Comparison of ENCODE assay signal across 13 cellular contexts in the genomic region with DNA sequence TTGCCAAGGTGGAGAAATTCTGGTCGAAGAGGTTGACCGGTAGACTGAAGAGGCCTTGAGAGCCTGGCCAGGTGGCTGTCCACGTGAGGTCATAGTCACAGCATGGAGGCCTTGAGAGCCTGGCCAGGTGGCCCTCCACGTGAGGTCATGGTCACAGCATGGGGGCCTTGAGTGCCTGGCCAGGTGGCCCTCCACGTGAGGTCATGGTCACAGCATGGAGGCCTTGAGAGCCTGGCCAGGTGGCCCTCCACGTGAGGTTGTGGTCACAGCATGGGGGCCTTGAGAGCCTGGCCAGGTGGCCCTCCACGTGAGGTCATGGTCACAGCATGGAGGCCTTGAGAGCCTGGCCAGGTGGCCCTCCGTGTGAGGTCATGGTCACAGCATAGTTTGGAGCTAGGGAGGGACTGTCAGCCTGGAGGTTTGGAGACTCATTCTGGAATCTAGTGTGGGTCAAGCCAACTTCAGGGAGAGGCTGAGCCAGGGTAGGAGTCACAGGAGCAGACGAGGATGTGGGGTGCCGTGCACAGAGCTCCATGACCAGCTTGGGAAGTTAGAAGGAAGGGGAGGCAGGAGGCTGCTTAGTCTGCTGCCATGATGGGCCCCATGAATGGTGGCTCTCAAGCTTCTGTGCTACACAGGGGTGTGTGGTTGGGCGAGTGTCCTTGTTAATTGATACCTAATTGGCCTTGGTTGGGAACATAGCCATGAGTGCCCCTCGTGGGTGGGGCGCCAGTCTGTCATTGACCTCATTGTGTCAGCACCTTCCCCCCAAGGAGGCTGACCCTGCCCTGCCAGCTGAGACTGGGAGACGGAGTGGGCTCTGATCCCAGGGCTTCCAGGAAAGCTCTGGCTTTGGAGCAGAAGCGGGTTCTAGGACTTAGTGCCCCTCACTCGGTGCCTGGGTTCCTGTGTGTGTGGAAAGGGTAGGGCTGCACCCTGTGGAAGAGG. TPM values are rescaled to one million over a fixed set of nuclear protein-coding genes. Genes with fewer than 3 reads are reported as not detected.
DNase-seq lines count a peak whose midpoint lies in the region; ATAC-seq and TF ChIP-seq lines count a peak whose summit lies in the region.
"Had no signal": no experiment of that assay in that cellular context is flagged by ENCODE, and none has a peak within 500 bp of the region (broad histone marks: within the 10 kb centered on the region; RNA-seq: fewer than 3 reads in every experiment).

No MANE protein-coding gene starts in this region.

- H3K4me2 ChIP-seq in BLaER1 (peak overlapping the region; percentile 52), GM23338 (no peak overlapping the region)

- no peaks in the 10 kb centered on the region for H3K9me2 ChIP-seq in GM23338 (ENCODE audit: insufficient read depth)

- H3K9ac ChIP-seq in BLaER1 (peak overlapping the region; percentile 25), mucosa of stomach (ENCODE audit: low read length) (peak overlapping the region; percentile 47), endodermal cell (ENCODE audit: extremely low read depth, low read length, poor library complexity, severe bottlenecking) (no peak overlapping the region)

- 93 to 99% methylated on average over 7 to 16 of the region's 16 CpGs for WGBS in endodermal cell (ENCODE audit: insufficient coverage in 1 of 2, insufficient read length in 1 of 2), 2 experiments

- no peak for DNase-seq in GM23338 (ENCODE audit: low spot score)
- no peak for DNase-seq in amygdala (lab: John Stamatoyannopoulos, UW)
- DNase-seq in endodermal cell = no peak
- no peak for DNase-seq in AML-193 (lab: John Stamatoyannopoulos, UW)
- no peak for DNase-seq in HuH-7.5 (ENCODE audit: low spot score)
- DNase-seq: activated CD4-positive, alpha-beta T cell treated with anti-CD3 and anti-CD28 coated beads, Interleukin-2, amount 50 U/mL, for 48 hours; BE2C; effector CD8-positive, alpha-beta T cell; GOT3; NCI-H1694 had no signal

- H3K27me3 ChIP-seq in BLaER1 = no peaks in the 10 kb centered on the region
- no peaks in the 10 kb centered on the region for H3K27me3 ChIP-seq in GM23338 (ENCODE audit: insufficient read depth)
- H3K27me3 ChIP-seq in mucosa of stomach (ENCODE audit: control insufficient read depth, insufficient read depth, low read length) = no peaks in the 10 kb centered on the region
- H3K27me3 ChIP-seq in endodermal cell (ENCODE audit: control insufficient read depth, insufficient read depth, low read length, poor library complexity, severe bottlenecking) = no peaks in the 10 kb centered on the region
- H3K27me3 ChIP-seq: BE2C had no signal

- H3K27ac ChIP-seq in BLaER1 (peak overlapping the region; percentile 56; the same call in 1 of the 2 replicates), GM23338 (ENCODE audit: low read depth) (no peak overlapping the region), endodermal cell (ENCODE audit: low read depth, low read length) (no peak overlapping the region)

- H4K20me1 ChIP-seq in BLaER1 (peaks cover 81% of the 10 kb centered on the region), GM23338 (replicated peaks; ENCODE audit: insufficient read depth) (peaks cover 6% of the 10 kb centered on the region; the same call in 1 of the 2 replicates)

- no peaks in the 10 kb centered on the region for H3K79me2 ChIP-seq in GM23338 (replicated peaks; ENCODE audit: insufficient read depth)

- no peaks in the 10 kb centered on the region for H3K9me3 ChIP-seq in BLaER1
- no peaks in the 10 kb centered on the region for H3K9me3 ChIP-seq in mucosa of stomach (ENCODE audit: control insufficient read depth, low read length)
- H3K9me3 ChIP-seq in endodermal cell (ENCODE audit: control insufficient read depth, low read length) = no peaks in the 10 kb centered on the region
- H3K9me3 ChIP-seq: BE2C had no signal

- H3K27ac Mint-ChIP-seq in GM23338 (peak overlapping the region; percentile 71; the same call in 1 of the 2 replicates), endodermal cell (no peak overlapping the region)
- peak overlapping the region; percentile 68 for H3K27ac Mint-ChIP-seq in activated T-helper 17 cell treated with anti-CD3 and anti-CD28 coated beads, Interleukin-2, amount 50 U/mL, for 72 hours

- no peak for ATAC-seq in GM23338
- no peak for ATAC-seq in activated T-helper 17 cell treated with anti-CD3 and anti-CD28 coated beads, Interleukin-2, amount 50 U/mL, for 72 hours (replicated peaks)

- H3F3A ChIP-seq in GM23338 (replicated peaks; ENCODE audit: low read depth) = peaks cover 6% of the 10 kb centered on the region; the same call in 1 of the 2 replicates

- H3K27me3 Mint-ChIP-seq in GM23338 (ENCODE audit: insufficient read depth, low read depth, poor library complexity) (peaks cover 22% of the 10 kb centered on the region), endodermal cell (ENCODE audit: insufficient read depth) (no peaks in the 10 kb centered on the region)
- H3K27me3 Mint-ChIP-seq in activated T-helper 17 cell treated with anti-CD3 and anti-CD28 coated beads, Interleukin-2, amount 50 U/mL, for 72 hours = no peaks in the 10 kb centered on the region

- peaks cover 5% of the 10 kb centered on the region; the same call in 1 of the 3 replicates for H3K9me3 Mint-ChIP-seq in GM23338
- H3K9me3 Mint-ChIP-seq in activated T-helper 17 cell treated with anti-CD3 and anti-CD28 coated beads, Interleukin-2, amount 50 U/mL, for 72 hours = no peaks in the 10 kb centered on the region
- no peaks in the 10 kb centered on the region for H3K9me3 Mint-ChIP-seq in endodermal cell

- H3K36me3 Mint-ChIP-seq in GM23338 (ENCODE audit: low read depth) = peaks cover 62% of the 10 kb centered on the region
- H3K36me3 Mint-ChIP-seq in activated T-helper 17 cell treated with anti-CD3 and anti-CD28 coated beads, Interleukin-2, amount 50 U/mL, for 72 hours (ENCODE audit: low read depth) = peaks cover 84% of the 10 kb centered on the region
- peaks cover 57% of the 10 kb centered on the region for H3K36me3 Mint-ChIP-seq in endodermal cell (ENCODE audit: low read depth)

- H3K36me3 ChIP-seq in BLaER1 (peaks cover 75% of the 10 kb centered on the region), GM23338 (ENCODE audit: insufficient read depth) (peaks cover 17% of the 10 kb centered on the region), mucosa of stomach (ENCODE audit: control insufficient read depth, insufficient read depth, low read length) (peaks cover 32% of the 10 kb centered on the region), endodermal cell (ENCODE audit: control insufficient read depth, insufficient read depth, low read length) (peaks cover 63% of the 10 kb centered on the region)

- H3K4me3 ChIP-seq in BLaER1 (no peak overlapping the region), GM23338 (no peak overlapping the region), mucosa of stomach (ENCODE audit: low read length) (no peak overlapping the region), endodermal cell (ENCODE audit: low read length) (no peak overlapping the region)

- H3K4me1 Mint-ChIP-seq in GM23338 (peaks cover 15% of the 10 kb centered on the region; the same call in 2 of the 3 replicates), endodermal cell (no peaks in the 10 kb centered on the region)
- H3K4me1 Mint-ChIP-seq in activated T-helper 17 cell treated with anti-CD3 and anti-CD28 coated beads, Interleukin-2, amount 50 U/mL, for 72 hours = peaks cover 23% of the 10 kb centered on the region

- TF ChIP-seq CTCF in GM23338 (conservative IDR thresholded peaks at IDR 0.05; ENCODE audit: low read depth in 2 of 2) (no peak), endodermal cell (conservative IDR thresholded peaks at IDR 0.05) (no peak)

- peaks cover 42% of the 10 kb centered on the region for H3K4me1 ChIP-seq in BLaER1
- H3K4me1 ChIP-seq in GM23338 (ENCODE audit: insufficient read depth) = peaks cover 3% of the 10 kb centered on the region; the same call in 1 of the 2 replicates
- H3K4me1 ChIP-seq in mucosa of stomach (ENCODE audit: control insufficient read depth, insufficient read depth, low read length) = peaks cover 34% of the 10 kb centered on the region
- H3K4me1 ChIP-seq in endodermal cell (ENCODE audit: control insufficient read depth, insufficient read depth, low read length) = no peaks in the 10 kb centered on the region

- no peak overlapping the region for H2AFZ ChIP-seq in GM23338

- H3K4me3 Mint-ChIP-seq in GM23338 (peak overlapping the region; percentile 19; the same call in 1 of the 3 replicates), endodermal cell (no peak overlapping the region)
- peak overlapping the region; percentile 25 for H3K4me3 Mint-ChIP-seq in activated T-helper 17 cell treated with anti-CD3 and anti-CD28 coated beads, Interleukin-2, amount 50 U/mL, for 72 hours

RNA-seq across cellular contexts. Expression of gene LENG9, which starts 4.0 kb away (rescaled TPM):
- 3.3 and 6.4 TPM in 2 replicates for total RNA-seq in GM23338 (2014; rRNA removed; shearing (Covaris generic))
- 0.26 and 0.52 TPM in 2 replicates for polyA plus RNA-seq in GM23338 (2016; fragmentation: Nextera tagmentation; extraction: Ambion mirVana)
- total RNA-seq in activated T-helper 17 cell treated with anti-CD3 and anti-CD28 coated beads, Interleukin-2, amount 50 U/mL, for 72 hours = 1 to 10 TPM; 3.1 to 4.4 TPM
- total RNA-seq in endodermal cell = 1 to 10 TPM; 2.5 to 3.5 TPM
- 1.1 TPM for polyA plus RNA-seq in endodermal cell (2013, experiment 1 of 2)
- polyA plus RNA-seq in endodermal cell (2013, experiment 2 of 2) = 1.1 TPM

RNA-seq across cellular contexts. Expression of gene LENG8, which starts 10.6 kb away (rescaled TPM):
- total RNA-seq in GM23338 (2014; rRNA removed; shearing (Covaris generic)) = 45.6 and 74.3 TPM in 2 replicates
- 41.2 and 42.1 TPM in 2 replicates for polyA plus RNA-seq in GM23338 (2016; fragmentation: Nextera tagmentation; extraction: Ambion mirVana)
- 100 to 1,000 TPM; 153 to 200 TPM for total RNA-seq in activated T-helper 17 cell treated with anti-CD3 and anti-CD28 coated beads, Interleukin-2, amount 50 U/mL, for 72 hours
- 100 to 1,000 TPM; 139 to 171 TPM for total RNA-seq in endodermal cell
- polyA plus RNA-seq in endodermal cell (2013, experiment 1 of 2) = 171 TPM
- 130 TPM for polyA plus RNA-seq in endodermal cell (2013, experiment 2 of 2)

RNA-seq across cellular contexts. Expression of gene CDC42EP5, which starts 13.5 kb away (rescaled TPM):
- total RNA-seq in GM23338 (2014; rRNA removed; shearing (Covaris generic)) = 0.35 and 3.4 TPM in 2 replicates
- polyA plus RNA-seq in GM23338 (2016; fragmentation: Nextera tagmentation; extraction: Ambion mirVana) = 1.4 and 2.3 TPM in 2 replicates
- not detected for total RNA-seq in activated T-helper 17 cell treated with anti-CD3 and anti-CD28 coated beads, Interleukin-2, amount 50 U/mL, for 72 hours
- under 1 TPM in 1 of 2 donors, not detected in 1; 0.49 TPM for total RNA-seq in endodermal cell
- 7.0 TPM for polyA plus RNA-seq in endodermal cell (2013, experiment 1 of 2)
- 8.3 TPM for polyA plus RNA-seq in endodermal cell (2013, experiment 2 of 2)

RNA-seq across cellular contexts. Expression of gene LAIR2, which starts 43.1 kb away (rescaled TPM):
- not detected in 2 replicates for total RNA-seq in GM23338 (2014; rRNA removed; shearing (Covaris generic))
- polyA plus RNA-seq in GM23338 (2016; fragmentation: Nextera tagmentation; extraction: Ambion mirVana) = not detected in 2 replicates
- total RNA-seq in activated T-helper 17 cell treated with anti-CD3 and anti-CD28 coated beads, Interleukin-2, amount 50 U/mL, for 72 hours = under 1 TPM in 1 of 2 donors, not detected in 1; 0.66 TPM
- total RNA-seq in endodermal cell = not detected
- polyA plus RNA-seq in endodermal cell (2013, experiment 1 of 2) = not detected
- not detected for polyA plus RNA-seq in endodermal cell (2013, experiment 2 of 2)

RNA-seq across cellular contexts. Expression of gene TTYH1, which starts 44.3 kb away (rescaled TPM):
- total RNA-seq in GM23338 (2014; rRNA removed; shearing (Covaris generic)) = 31.8 and 40.8 TPM in 2 replicates
- polyA plus RNA-seq in GM23338 (2016; fragmentation: Nextera tagmentation; extraction: Ambion mirVana) = 18.2 and 21.5 TPM in 2 replicates
- total RNA-seq in activated T-helper 17 cell treated with anti-CD3 and anti-CD28 coated beads, Interleukin-2, amount 50 U/mL, for 72 hours = under 1 TPM in 1 of 2 donors, not detected in 1; 0.40 TPM
- total RNA-seq in endodermal cell = 1 to 10 TPM; 1.0 to 2.0 TPM
- polyA plus RNA-seq in endodermal cell (2013, experiment 1 of 2) = 342 TPM
- polyA plus RNA-seq in endodermal cell (2013, experiment 2 of 2) = 263 TPM
